In genomic region chr2:238765590-238765989, GRCh38 we compare ENCODE assay signal across 6 cellular contexts.
"Had no signal": no experiment of that assay in that cellular context is flagged by ENCODE, and none has a peak within 500 bp of the region (broad histone marks: within the 10 kb centered on the region; RNA-seq: fewer than 3 reads in every experiment).

No MANE protein-coding gene starts in this region.

- H3K4me2 ChIP-seq: GM23338 had no signal

- FAIRE-seq: H1, H54, HTR-8/SVneo had no signal

- ATAC-seq: GM23338 had no signal

- H2AFZ ChIP-seq: GM23338 had no signal

- DNase-seq: H9, HCEC 1CT had no signal

- H3K4me3 ChIP-seq: GM23338 had no signal
